ENCODE assay signal across 9 cellular contexts in genomic region chr2:86764661-86765307, GRCh38. TPM values are rescaled to one million over a fixed set of nuclear protein-coding genes. Genes with fewer than 3 reads are reported as not detected.
DNase-seq lines count a peak whose midpoint lies in the region; ATAC-seq lines count a peak whose summit lies in the region.
"Had no signal": no experiment of that assay in that cellular context is flagged by ENCODE, and none has a peak within 500 bp of the region (broad histone marks: within the 10 kb centered on the region; RNA-seq: fewer than 3 reads in every experiment).

No MANE protein-coding gene starts in this region.

- ATAC-seq in left ventricle myocardium superior (peak; percentile 44), GM21515 (IDR thresholded peaks at IDR 0.05; ENCODE audit: unreplicated experiment) (no peak)

- no peak overlapping the region for H3K4me3 ChIP-seq in H7 (ENCODE audit: insufficient read depth, low read depth, low read length)
- H3K4me3 ChIP-seq in skeletal muscle cell (ENCODE audit: low read depth, low read length), result no peak overlapping the region
- H3K4me3 ChIP-seq: BLaER1 treated with 17β-estradiol and CSF1 and Interleukin-3, amounts not matched to agents 10 nM and 100 nM had no signal

- DNase-seq in NCI-H1436 (lab: John Stamatoyannopoulos, UW) (peak; percentile 29), NCI-H1436 treated with DMSO at 0.1 percent for 48 hours (lab: John Stamatoyannopoulos, UW) (no peak), H7 (peak; percentile 59), NCI-H2171 (lab: John Stamatoyannopoulos, UW) (peak; percentile 19), left ventricle myocardium superior (no peak), skeletal muscle cell (ENCODE audit: low read depth) (peak; percentile 10)
- peak; percentile 40 for DNase-seq in activated naive CD8-positive, alpha-beta T cell treated with anti-CD3 and anti-CD28 coated beads for 36 hours

- peaks cover 6% of the 10 kb centered on the region for H3K36me3 ChIP-seq in H7 (replicated peaks; ENCODE audit: control insufficient read depth, insufficient read depth, low read length)

- H3K27me3 Mint-ChIP-seq in activated naive CD8-positive, alpha-beta T cell treated with anti-CD3 and anti-CD28 coated beads for 36 hours, result no peaks in the 10 kb centered on the region

- H3K4me3 Mint-ChIP-seq in activated naive CD8-positive, alpha-beta T cell treated with anti-CD3 and anti-CD28 coated beads for 36 hours, result no peak overlapping the region

- H3K4me1 Mint-ChIP-seq in activated naive CD8-positive, alpha-beta T cell treated with anti-CD3 and anti-CD28 coated beads for 36 hours, result peaks cover 32% of the 10 kb centered on the region

- H3K36me3 Mint-ChIP-seq in activated naive CD8-positive, alpha-beta T cell treated with anti-CD3 and anti-CD28 coated beads for 36 hours, result peaks cover 14% of the 10 kb centered on the region

- no peaks in the 10 kb centered on the region for H3K27me3 ChIP-seq in H7 (ENCODE audit: control insufficient read depth, insufficient read depth, low read length)
- H3K27me3 ChIP-seq: BLaER1 treated with 17β-estradiol and CSF1 and Interleukin-3, amounts not matched to agents 10 nM and 100 nM had no signal

- H3K9me3 Mint-ChIP-seq in activated naive CD8-positive, alpha-beta T cell treated with anti-CD3 and anti-CD28 coated beads for 36 hours, result peaks cover 2% of the 10 kb centered on the region

- H3K27ac Mint-ChIP-seq in activated naive CD8-positive, alpha-beta T cell treated with anti-CD3 and anti-CD28 coated beads for 36 hours, result peak overlapping the region; percentile 42

- intact Hi-C loops in left ventricle myocardium superior (cut with micrococcal nuclease), result no loop called here

RNA-seq across cellular contexts. Expression of gene CD8A, which starts 25.9 kb away (rescaled TPM):
- total RNA-seq in H7 (2014; rRNA removed; shearing (Covaris generic)), result not detected in 2 replicates
- total RNA-seq in activated naive CD8-positive, alpha-beta T cell treated with anti-CD3 and anti-CD28 coated beads for 36 hours, result 100 to 1,000 TPM; 356 to 357 TPM
- 1.5 TPM for total RNA-seq in left ventricle myocardium superior

RNA-seq across cellular contexts. Expression of gene RMND5A, which starts 44.7 kb away (rescaled TPM):
- total RNA-seq in H7 (2014; rRNA removed; shearing (Covaris generic)), result 46.8 and 66.7 TPM in 2 replicates
- 10 to 100 TPM; 63.4 to 65.9 TPM for total RNA-seq in activated naive CD8-positive, alpha-beta T cell treated with anti-CD3 and anti-CD28 coated beads for 36 hours
- 114 TPM for total RNA-seq in left ventricle myocardium superior

Comparison
In these comparisons a context has a peak if more than half of its experiments do, and no peak if none do; other contexts are left out.
1. DNase-seq: peak in NCI-H1436 (single experiment), H7 (single experiment), NCI-H2171 (single experiment), activated naive CD8-positive, alpha-beta T cell treated with anti-CD3 and anti-CD28 coated beads for 36 hours (single experiment) and skeletal muscle cell (single experiment); none in NCI-H1436 treated with DMSO at 0.1 percent for 48 hours (single experiment) and left ventricle myocardium superior (single experiment).
2. RNA of gene CD8A, which starts 25.9 kb away (total RNA-seq): 356 to 357 TPM in activated naive CD8-positive, alpha-beta T cell treated with anti-CD3 and anti-CD28 coated beads for 36 hours; 1.5 TPM in left ventricle myocardium superior (single experiment) and not detected in H7; every median in the first group is over 100 times any median in the second.